In genomic region chr20:36399147-36399968, GRCh38 we compare ENCODE assay signal across 8 cellular contexts.
DNase-seq lines count a peak whose midpoint lies in the region; ATAC-seq, FAIRE-seq and TF ChIP-seq lines count a peak whose summit lies in the region.

No MANE protein-coding gene starts in this region.

- no peak overlapping the region for H3K4me3 Mint-ChIP-seq in activated T-helper 17 cell treated with anti-CD3 and anti-CD28 coated beads, Interleukin-2, amount 50 U/mL, for 72 hours
- no peak overlapping the region for H3K4me3 Mint-ChIP-seq in stimulated activated memory B cell treated with anti-CD40 and anti-IgM and Interleukin-4, amounts not matched to agents 10 μg/mL and 1 μg/mL and 100 μg/mL, for 72 hours

- no peaks in the 10 kb centered on the region for H3K36me3 ChIP-seq in BE2C
- H3K36me3 ChIP-seq in testis (ENCODE audit: low read depth, missing control alignments): no peaks in the 10 kb centered on the region

- H3K4me3 ChIP-seq in BE2C (ENCODE audit: low read depth, low read length) (no peak overlapping the region), testis (no peak overlapping the region)

- DNase-seq in BE2C (peak; percentile 75), GM12891 (ENCODE audit: insufficient read length, low spot score) (peak; percentile 63), NCI-H69 (lab: John Stamatoyannopoulos, UW) (peak; percentile 70), iPS-NIHi7 (ENCODE audit: extremely low spot score) (peak; percentile 95), testis (peak; percentile 77), left cardiac atrium (no peak)

- H3K27ac ChIP-seq in testis: no peak overlapping the region

- H3K9me3 ChIP-seq in BE2C: no peaks in the 10 kb centered on the region
- H3K9me3 ChIP-seq in testis: no peaks in the 10 kb centered on the region

- H3K4me1 ChIP-seq in BE2C: no peaks in the 10 kb centered on the region
- H3K4me1 ChIP-seq in testis: no peaks in the 10 kb centered on the region

- H3K27me3 Mint-ChIP-seq in activated T-helper 17 cell treated with anti-CD3 and anti-CD28 coated beads, Interleukin-2, amount 50 U/mL, for 72 hours: peaks cover 38% of the 10 kb centered on the region
- peaks cover 60% of the 10 kb centered on the region for H3K27me3 Mint-ChIP-seq in stimulated activated memory B cell treated with anti-CD40 and anti-IgM and Interleukin-4, amounts not matched to agents 10 μg/mL and 1 μg/mL and 100 μg/mL, for 72 hours

- no peak for FAIRE-seq in GM12891 (lab: Jason Lieb, UNC)

- peak; percentile 81 for TF ChIP-seq CTCF in BE2C (IDR thresholded peaks at IDR 0.05; ENCODE audit: low read depth, low read length)
- TF ChIP-seq CTCF in testis (IDR thresholded peaks at IDR 0.05): peak in 2 of 3 experiments; percentile 23 to 50

- no peak for TF ChIP-seq POLR2A in GM12891 (IDR thresholded peaks at IDR 0.05; ENCODE audit: low read depth, low read length)
- TF ChIP-seq POLR2A in testis (IDR thresholded peaks at IDR 0.05): no peak

- no peak overlapping the region for H3K27ac Mint-ChIP-seq in activated T-helper 17 cell treated with anti-CD3 and anti-CD28 coated beads, Interleukin-2, amount 50 U/mL, for 72 hours
- H3K27ac Mint-ChIP-seq in stimulated activated memory B cell treated with anti-CD40 and anti-IgM and Interleukin-4, amounts not matched to agents 10 μg/mL and 1 μg/mL and 100 μg/mL, for 72 hours: no peak overlapping the region

- intact Hi-C loops in testis (cut with DNase I; ENCODE audit: low total_unique reads) (no loop called here), left cardiac atrium (cut with DNase I) (no loop called here)

- no peaks in the 10 kb centered on the region for H3K36me3 Mint-ChIP-seq in activated T-helper 17 cell treated with anti-CD3 and anti-CD28 coated beads, Interleukin-2, amount 50 U/mL, for 72 hours (ENCODE audit: low read depth)
- H3K36me3 Mint-ChIP-seq in stimulated activated memory B cell treated with anti-CD40 and anti-IgM and Interleukin-4, amounts not matched to agents 10 μg/mL and 1 μg/mL and 100 μg/mL, for 72 hours: no peaks in the 10 kb centered on the region

- no peaks in the 10 kb centered on the region for H3K27me3 ChIP-seq in BE2C
- H3K27me3 ChIP-seq in testis: no peaks in the 10 kb centered on the region

- 39 to 42% methylated on average over 6 of the region's 6 CpGs for WGBS in testis, 2 donors

- no peaks in the 10 kb centered on the region for H3K9me3 Mint-ChIP-seq in activated T-helper 17 cell treated with anti-CD3 and anti-CD28 coated beads, Interleukin-2, amount 50 U/mL, for 72 hours
- peaks cover 6% of the 10 kb centered on the region for H3K9me3 Mint-ChIP-seq in stimulated activated memory B cell treated with anti-CD40 and anti-IgM and Interleukin-4, amounts not matched to agents 10 μg/mL and 1 μg/mL and 100 μg/mL, for 72 hours

- peak; percentile 52 for ATAC-seq in activated T-helper 17 cell treated with anti-CD3 and anti-CD28 coated beads, Interleukin-2, amount 50 U/mL, for 72 hours (replicated peaks)
- no peak for ATAC-seq in stimulated activated memory B cell treated with anti-CD40 and anti-IgM and Interleukin-4, amounts not matched to agents 10 μg/mL and 1 μg/mL and 100 μg/mL, for 72 hours
- ATAC-seq in left cardiac atrium: no peak

- H3K4me1 Mint-ChIP-seq in activated T-helper 17 cell treated with anti-CD3 and anti-CD28 coated beads, Interleukin-2, amount 50 U/mL, for 72 hours: peaks cover 4% of the 10 kb centered on the region
- peaks cover 12% of the 10 kb centered on the region for H3K4me1 Mint-ChIP-seq in stimulated activated memory B cell treated with anti-CD40 and anti-IgM and Interleukin-4, amounts not matched to agents 10 μg/mL and 1 μg/mL and 100 μg/mL, for 72 hours

TF ChIP-seq in GM12891, 5 proteins besides CTCF, POLR2A, EP300 and RAD21:
- TF ChIP-seq TAF1 (IDR thresholded peaks at IDR 0.05; ENCODE audit: low read depth, low read length) (no peak), POU2F2 (IDR thresholded peaks at IDR 0.05; ENCODE audit: low read depth, low read length) (no peak), PAX5 (IDR thresholded peaks at IDR 0.05; ENCODE audit: insufficient read depth, low read length, severe bottlenecking) (no peak), POLR2AphosphoS5 (IDR thresholded peaks at IDR 0.05; ENCODE audit: low read depth, low read length) (no peak), SPI1 (IDR thresholded peaks at IDR 0.05; ENCODE audit: low read depth, low read length) (no peak)
TF ChIP-seq in GM12891: peak in this region for 0.
